ENCODE assay signal across 22 cellular contexts in genomic region chr4:78138252-78138651, GRCh38.
DNase-seq lines count a peak whose midpoint lies in the region; ATAC-seq and TF ChIP-seq lines count a peak whose summit lies in the region.
"Had no signal": no experiment of that assay in that cellular context is flagged by ENCODE, and none has a peak within 500 bp of the region (broad histone marks: within the 10 kb centered on the region; RNA-seq: fewer than 3 reads in every experiment).

No MANE protein-coding gene starts in this region.

- peak; percentile 40 for DNase-seq in NCI-H226
- peak; percentile 2 for DNase-seq in fibroblast of villous mesenchyme (ENCODE audit: low read depth)
- DNase-seq in mucosa of descending colon: no peak
- no peak for DNase-seq in smooth muscle cell (lab: John Stamatoyannopoulos, UW; ENCODE audit: unreplicated experiment)
- DNase-seq in ovary: no peak
- DNase-seq in GM23248: no peak
- DNase-seq: 8988T; ACHN; AML-193; BE2C; CD4-positive, alpha-beta T cell; CD8-positive, alpha-beta memory T cell; DMS 273 treated with DMSO at 0.1 percent for 48 hours; DMS79; EL; GDM1; GOT3 had no signal

- H3K36me3 ChIP-seq in mucosa of descending colon (ENCODE audit: low read depth): no peaks in the 10 kb centered on the region
- no peaks in the 10 kb centered on the region for H3K36me3 ChIP-seq in smooth muscle cell (ENCODE audit: low read depth)
- H3K36me3 ChIP-seq in ovary: no peaks in the 10 kb centered on the region
- H3K36me3 ChIP-seq in GM23248 (ENCODE audit: low read depth): no peaks in the 10 kb centered on the region
- H3K36me3 ChIP-seq: BE2C; BLaER1 treated with 17β-estradiol and CSF1 and Interleukin-3, amounts not matched to agents 10 nM and 100 nM; HAP-1 had no signal

- intact Hi-C loops in mucosa of descending colon (cut with DNase I, micrococcal nuclease): no loop called here
- intact Hi-C loops in ovary (cut with DNase I): no loop called here

- peaks cover 4% of the 10 kb centered on the region for H3K79me2 ChIP-seq in smooth muscle cell (ENCODE audit: low read depth)
- no peaks in the 10 kb centered on the region for H3K79me2 ChIP-seq in GM23248 (ENCODE audit: insufficient read depth)

- in situ Hi-C loops in GM23248 (cut with MboI): no loop called here

- H3K27ac ChIP-seq in smooth muscle cell (ENCODE audit: low read depth) (no peak overlapping the region), ovary (no peak overlapping the region), GM23248 (no peak overlapping the region)
- H3K27ac ChIP-seq: A549; BLaER1 treated with 17β-estradiol and CSF1 and Interleukin-3, amounts not matched to agents 10 nM and 100 nM had no signal

- no peak overlapping the region for H3K9ac ChIP-seq in smooth muscle cell (ENCODE audit: low read depth)
- no peak overlapping the region for H3K9ac ChIP-seq in GM23248
- H3K9ac ChIP-seq: BLaER1 treated with 17β-estradiol and CSF1 and Interleukin-3, amounts not matched to agents 10 nM and 100 nM had no signal

- H2AFZ ChIP-seq in smooth muscle cell (ENCODE audit: low read depth): no peak overlapping the region
- no peak overlapping the region for H2AFZ ChIP-seq in GM23248

- no peak for TF ChIP-seq EP300 in ovary (IDR thresholded peaks at IDR 0.05)

- ATAC-seq in mucosa of descending colon (peak; percentile 59), GM19467 (IDR thresholded peaks at IDR 0.05; ENCODE audit: unreplicated experiment) (no peak)
- ATAC-seq: A549, GM12878 had no signal

- TF ChIP-seq POLR2A in ovary (IDR thresholded peaks at IDR 0.05): no peak

- H3K9me2 ChIP-seq in GM23248 (ENCODE audit: insufficient read depth): no peaks in the 10 kb centered on the region

- no peak overlapping the region for H3K4me3 ChIP-seq in fibroblast of villous mesenchyme (ENCODE audit: low read depth, low read length)
- H3K4me3 ChIP-seq in mucosa of descending colon: no peak overlapping the region
- no peak overlapping the region for H3K4me3 ChIP-seq in smooth muscle cell
- H3K4me3 ChIP-seq in ovary: no peak overlapping the region
- no peak overlapping the region for H3K4me3 ChIP-seq in GM23248
- H3K4me3 ChIP-seq: A549; BLaER1 treated with 17β-estradiol and CSF1 and Interleukin-3, amounts not matched to agents 10 nM and 100 nM; GM12878; HAP-1 had no signal

- H3K27me3 ChIP-seq in smooth muscle cell (ENCODE audit: low read depth): no peaks in the 10 kb centered on the region
- H3K27me3 ChIP-seq in ovary: no peaks in the 10 kb centered on the region
- H3K27me3 ChIP-seq in GM23248 (replicated peaks; ENCODE audit: insufficient read depth): no peaks in the 10 kb centered on the region
- H3K27me3 ChIP-seq: BE2C; BLaER1 treated with 17β-estradiol and CSF1 and Interleukin-3, amounts not matched to agents 10 nM and 100 nM had no signal

- 64% methylated on average over 3 of the region's 3 CpGs for WGBS in smooth muscle cell (ENCODE audit: low lambda C conversion rate)
- WGBS in ovary, 3 donors: 46 to 67% (median 51%) methylated on average over 3 of the region's 3 CpGs
- 85 to 99% methylated on average over 3 of the region's 3 CpGs for WGBS in GM23248 (ENCODE audit: low coverage in 1 of 2, low lambda C conversion rate in 2 of 2, missing lambda C conversion rate in 2 of 2), 2 experiments

- H3K4me2 ChIP-seq in smooth muscle cell: peak overlapping the region; percentile 38
- H3K4me2 ChIP-seq in GM23248 (ENCODE audit: unreplicated experiment): no peak overlapping the region
- H3K4me2 ChIP-seq: A549; BLaER1 treated with 17β-estradiol and CSF1 and Interleukin-3, amounts not matched to agents 10 nM and 100 nM had no signal

- H3K4me1 ChIP-seq in mucosa of descending colon (ENCODE audit: low read depth) (no peaks in the 10 kb centered on the region), smooth muscle cell (ENCODE audit: low read depth) (no peaks in the 10 kb centered on the region), ovary (ENCODE audit: insufficient read depth) (no peaks in the 10 kb centered on the region), GM23248 (ENCODE audit: insufficient read depth) (no peaks in the 10 kb centered on the region; the same call in 1 of the 2 replicates)
- H3K4me1 ChIP-seq: BLaER1 treated with 17β-estradiol and CSF1 and Interleukin-3, amounts not matched to agents 10 nM and 100 nM; HAP-1 had no signal

- H3F3A ChIP-seq in smooth muscle cell (ENCODE audit: low read depth) (no peaks in the 10 kb centered on the region), GM23248 (ENCODE audit: insufficient read depth) (no peaks in the 10 kb centered on the region)

- TF ChIP-seq CTCF in fibroblast of villous mesenchyme (IDR thresholded peaks at IDR 0.05; ENCODE audit: insufficient read depth, low read depth, low read length) (no peak), mucosa of descending colon (IDR thresholded peaks at IDR 0.05) (no peak), smooth muscle cell (IDR thresholded peaks at IDR 0.05; ENCODE audit: borderline replicate concordance, insufficient read depth, poor library complexity, severe bottlenecking) (no peak), ovary (IDR thresholded peaks at IDR 0.05) (no peak)

- H4K20me1 ChIP-seq in smooth muscle cell (ENCODE audit: low read depth) (no peaks in the 10 kb centered on the region), GM23248 (ENCODE audit: insufficient read depth) (no peaks in the 10 kb centered on the region)
- H4K20me1 ChIP-seq: BLaER1 treated with 17β-estradiol and CSF1 and Interleukin-3, amounts not matched to agents 10 nM and 100 nM had no signal

- H3K9me3 ChIP-seq in mucosa of descending colon (no peaks in the 10 kb centered on the region), smooth muscle cell (replicated peaks; ENCODE audit: low read depth) (no peaks in the 10 kb centered on the region), ovary (no peaks in the 10 kb centered on the region), GM23248 (ENCODE audit: low read depth) (no peaks in the 10 kb centered on the region)
- H3K9me3 ChIP-seq: A549; BE2C; BLaER1 treated with 17β-estradiol and CSF1 and Interleukin-3, amounts not matched to agents 10 nM and 100 nM; HAP-1 had no signal

Comparison
In these comparisons a context has a peak if more than half of its experiments do, and no peak if none do; other contexts are left out.
1. DNase-seq: peak in NCI-H226 (single experiment) and fibroblast of villous mesenchyme (single experiment); none in mucosa of descending colon (0 of 3), smooth muscle cell (single experiment), ovary (0 of 5) and GM23248 (single experiment).